In genomic region chr7:130927564-130927963, GRCh38 we compare ENCODE assay signal across 16 cellular contexts.
A peak's percentile ranks its signal among the peaks of the same experiment; 100 is the strongest.
DNase-seq lines count a peak whose midpoint lies in the region; ATAC-seq and TF ChIP-seq lines count a peak whose summit lies in the region.
"Had no signal": no experiment of that assay in that cellular context is flagged by ENCODE, and none has a peak within 500 bp of the region (broad histone marks: within the 10 kb centered on the region; RNA-seq: fewer than 3 reads in every experiment).

No MANE protein-coding gene starts in this region.

- H3K27ac ChIP-seq in naive thymus-derived CD4-positive, alpha-beta T cell (ENCODE audit: low read depth, low read length) = no peak overlapping the region
- no peak overlapping the region for H3K27ac ChIP-seq in neural progenitor cell
- no peak overlapping the region for H3K27ac ChIP-seq in PC-9

- H3K4me3 Mint-ChIP-seq in stimulated activated naive CD8-positive, alpha-beta T cell treated with anti-CD3 and anti-CD28 coated beads, Interleukin-15, Interleukin-2, amounts not matched to agents 100 ng/mL and 50 ng/mL, for 24 hours = no peak overlapping the region
- H3K4me3 Mint-ChIP-seq in naive thymus-derived CD4-positive, alpha-beta T cell = peak overlapping the region in 8 of 10 donors; percentile 36 to 67 (median 48)
- H3K4me3 Mint-ChIP-seq in neural progenitor cell = no peak overlapping the region
- H3K4me3 Mint-ChIP-seq: type B pancreatic cell, WTC11 had no signal

- peaks cover 0 to 9% (median 0%) of the 10 kb centered on the region in 3 experiments for H3K36me3 ChIP-seq in naive thymus-derived CD4-positive, alpha-beta T cell (ENCODE audit: control insufficient read depth in 2 of 3, insufficient read depth in 3 of 3, low read length in 3 of 3)
- H3K36me3 ChIP-seq in neural progenitor cell (no peaks in the 10 kb centered on the region), PC-9 (ENCODE audit: low read depth) (peaks cover 20% of the 10 kb centered on the region; the same call in 1 of the 2 replicates)
- H3K36me3 ChIP-seq: Peyer's patch had no signal

- H3K27ac Mint-ChIP-seq in stimulated activated naive CD8-positive, alpha-beta T cell treated with anti-CD3 and anti-CD28 coated beads, Interleukin-15, Interleukin-2, amounts not matched to agents 100 ng/mL and 50 ng/mL, for 24 hours = peak overlapping the region; percentile 91
- peak overlapping the region; percentile 72 to 81 for H3K27ac Mint-ChIP-seq in activated naive CD4-positive, alpha-beta T cell treated with anti-CD3 and anti-CD28 coated beads, Interleukin-2, amount 50 U/mL, for 72 hours
- H3K27ac Mint-ChIP-seq in naive thymus-derived CD4-positive, alpha-beta T cell = peak overlapping the region; percentile 37 to 88 (median 79)
- H3K27ac Mint-ChIP-seq in neural progenitor cell = no peak overlapping the region
- H3K27ac Mint-ChIP-seq: type B pancreatic cell, WTC11 had no signal

- H3K9me3 Mint-ChIP-seq in stimulated activated naive CD8-positive, alpha-beta T cell treated with anti-CD3 and anti-CD28 coated beads, Interleukin-15, Interleukin-2, amounts not matched to agents 100 ng/mL and 50 ng/mL, for 24 hours = no peaks in the 10 kb centered on the region
- no peaks in the 10 kb centered on the region for H3K9me3 Mint-ChIP-seq in activated naive CD4-positive, alpha-beta T cell treated with anti-CD3 and anti-CD28 coated beads, Interleukin-2, amount 50 U/mL, for 72 hours
- H3K9me3 Mint-ChIP-seq in naive thymus-derived CD4-positive, alpha-beta T cell = peaks cover 0 to 1% (median 0%) of the 10 kb centered on the region in 11 donors
- H3K9me3 Mint-ChIP-seq in neural progenitor cell = no peaks in the 10 kb centered on the region
- H3K9me3 Mint-ChIP-seq: type B pancreatic cell, WTC11 had no signal

- H3K4me3 ChIP-seq in naive thymus-derived CD4-positive, alpha-beta T cell (ENCODE audit: low read length) = no peak overlapping the region
- H3K4me3 ChIP-seq in neural progenitor cell = no peak overlapping the region
- no peak overlapping the region for H3K4me3 ChIP-seq in PC-9
- H3K4me3 ChIP-seq: Peyer's patch had no signal

- H3F3A ChIP-seq in neural progenitor cell (ENCODE audit: low read depth) (no peaks in the 10 kb centered on the region), PC-9 (ENCODE audit: insufficient read depth, low read depth) (peaks cover 43% of the 10 kb centered on the region)

- H4K20me1 ChIP-seq in neural progenitor cell (ENCODE audit: low read depth) = no peaks in the 10 kb centered on the region
- no peaks in the 10 kb centered on the region for H4K20me1 ChIP-seq in PC-9 (ENCODE audit: insufficient read depth)

- POLR2A ChIA-PET in naive thymus-derived CD4-positive, alpha-beta T cell (lab: Charles Lee) = interaction anchor here (1.2 kb wide), 1 partner anchor 34 kb away, joined by 3 read pairs; no protein-coding TSS in a partner anchor
- POLR2A ChIA-PET in PC-9 (lab: Charles Lee; ENCODE audit: unreplicated experiment) = no interaction called here

- H3K79me2 ChIP-seq in neural progenitor cell (ENCODE audit: low read depth) = no peaks in the 10 kb centered on the region
- peaks cover 78% of the 10 kb centered on the region for H3K79me2 ChIP-seq in PC-9 (ENCODE audit: low read depth)

- no peak overlapping the region for H3K9ac ChIP-seq in neural progenitor cell

- no peaks in the 10 kb centered on the region for H3K9me2 ChIP-seq in PC-9 (ENCODE audit: insufficient read depth)

- peaks cover 40 to 56% of the 10 kb centered on the region in 2 donors for H3K4me1 ChIP-seq in naive thymus-derived CD4-positive, alpha-beta T cell (ENCODE audit: control insufficient read depth in 2 of 2, insufficient read depth in 2 of 2, low read length in 2 of 2)
- H3K4me1 ChIP-seq in neural progenitor cell (peaks cover 4% of the 10 kb centered on the region), PC-9 (replicated peaks; ENCODE audit: insufficient read depth) (peaks cover 25% of the 10 kb centered on the region)

- H3K27me3 Mint-ChIP-seq in stimulated activated naive CD8-positive, alpha-beta T cell treated with anti-CD3 and anti-CD28 coated beads, Interleukin-15, Interleukin-2, amounts not matched to agents 100 ng/mL and 50 ng/mL, for 24 hours = no peaks in the 10 kb centered on the region
- no peaks in the 10 kb centered on the region for H3K27me3 Mint-ChIP-seq in naive thymus-derived CD4-positive, alpha-beta T cell
- H3K27me3 Mint-ChIP-seq in neural progenitor cell (ENCODE audit: insufficient read depth, low read depth) = peaks cover 13% of the 10 kb centered on the region
- H3K27me3 Mint-ChIP-seq: type B pancreatic cell had no signal

- intact Hi-C loops in naive thymus-derived CD4-positive, alpha-beta T cell (cut with micrococcal nuclease) = loop anchor here in 1 of 2 donors (2.0 kb wide), 1 partner anchor 15 kb away; no protein-coding TSS in a partner anchor
- intact Hi-C loops in PC-9 (cut with micrococcal nuclease; ENCODE audit: unreplicated experiment) = no loop called here

- CTCF ChIA-PET in naive thymus-derived CD4-positive, alpha-beta T cell (lab: Charles Lee) = no interaction called here
- CTCF ChIA-PET in PC-9 (lab: Charles Lee) = no interaction called here

- H3K9me3 ChIP-seq in naive thymus-derived CD4-positive, alpha-beta T cell (ENCODE audit: control insufficient read depth in 2 of 3, low read length in 3 of 3) = no peaks in the 10 kb centered on the region
- H3K9me3 ChIP-seq in neural progenitor cell (ENCODE audit: low read depth) = no peaks in the 10 kb centered on the region
- no peaks in the 10 kb centered on the region for H3K9me3 ChIP-seq in PC-9 (ENCODE audit: insufficient read depth, low read depth)
- H3K9me3 ChIP-seq: Peyer's patch had no signal

- peaks cover 93% of the 10 kb centered on the region for H3K4me1 Mint-ChIP-seq in stimulated activated naive CD8-positive, alpha-beta T cell treated with anti-CD3 and anti-CD28 coated beads, Interleukin-15, Interleukin-2, amounts not matched to agents 100 ng/mL and 50 ng/mL, for 24 hours (ENCODE audit: low read depth)
- peaks cover 70 to 98% (median 88%) of the 10 kb centered on the region in 7 donors for H3K4me1 Mint-ChIP-seq in naive thymus-derived CD4-positive, alpha-beta T cell
- peaks cover 28% of the 10 kb centered on the region for H3K4me1 Mint-ChIP-seq in neural progenitor cell

- H2AFZ ChIP-seq in neural progenitor cell (replicated peaks) = no peak overlapping the region
- H2AFZ ChIP-seq in PC-9 = no peak overlapping the region

- DNase-seq in stimulated activated naive CD8-positive, alpha-beta T cell treated with anti-CD3 and anti-CD28 coated beads, Interleukin-15, Interleukin-2, amounts not matched to agents 100 U/mL and 50 U/mL, for 24 hours = no peak
- DNase-seq in activated naive CD4-positive, alpha-beta T cell treated with anti-CD3 and anti-CD28 coated beads, Interleukin-2, amount 50 U/mL, for 72 hours (ENCODE audit: low spot score in 2 of 2) = no peak
- no peak for DNase-seq in naive thymus-derived CD4-positive, alpha-beta T cell
- DNase-seq in neural progenitor cell (ENCODE audit: low spot score) (no peak), midbrain (lab: John Stamatoyannopoulos, UW) (no peak), PC-9 (no peak)
- DNase-seq: left ventricle myocardium superior; NCI-H187; NCI-H526 treated with DMSO at 0.1 percent for 48 hours; right cardiac atrium; stimulated activated CD4-positive, alpha-beta T cell treated with anti-CD3 and anti-CD28 coated beads, Interleukin-1b, Interleukin-23, amount 100 ng/mL, for 48 hours had no signal

- H3K4me2 ChIP-seq in neural progenitor cell (no peak overlapping the region), PC-9 (no peak overlapping the region)

- no peak for TF ChIP-seq CTCF in neural progenitor cell (IDR thresholded peaks at IDR 0.05)
- TF ChIP-seq CTCF in PC-9 (conservative IDR thresholded peaks at IDR 0.05) = no peak

- ATAC-seq in stimulated activated naive CD8-positive, alpha-beta T cell treated with anti-CD3 and anti-CD28 coated beads, Interleukin-15, Interleukin-2, amounts not matched to agents 100 U/mL and 50 U/mL, for 24 hours = no peak
- ATAC-seq in activated naive CD4-positive, alpha-beta T cell treated with anti-CD3 and anti-CD28 coated beads, Interleukin-2, amount 50 U/mL, for 72 hours = no peak
- no peak for ATAC-seq in naive thymus-derived CD4-positive, alpha-beta T cell
- no peak for ATAC-seq in HG03565 (IDR thresholded peaks at IDR 0.05; ENCODE audit: unreplicated experiment)
- ATAC-seq: left ventricle myocardium superior, WTC11 had no signal

- peaks cover 87% of the 10 kb centered on the region for H3K36me3 Mint-ChIP-seq in stimulated activated naive CD8-positive, alpha-beta T cell treated with anti-CD3 and anti-CD28 coated beads, Interleukin-15, Interleukin-2, amounts not matched to agents 100 ng/mL and 50 ng/mL, for 24 hours (ENCODE audit: low read depth)
- H3K36me3 Mint-ChIP-seq in activated naive CD4-positive, alpha-beta T cell treated with anti-CD3 and anti-CD28 coated beads, Interleukin-2, amount 50 U/mL, for 72 hours = peaks cover 4 to 65% of the 10 kb centered on the region in 2 donors
- H3K36me3 Mint-ChIP-seq in naive thymus-derived CD4-positive, alpha-beta T cell = peaks cover 0 to 22% (median 18%) of the 10 kb centered on the region in 5 donors
- no peaks in the 10 kb centered on the region for H3K36me3 Mint-ChIP-seq in neural progenitor cell
- H3K36me3 Mint-ChIP-seq: type B pancreatic cell, WTC11 had no signal

- H3K27me3 ChIP-seq in naive thymus-derived CD4-positive, alpha-beta T cell (ENCODE audit: control insufficient read depth in 2 of 2, insufficient read depth in 2 of 2, low read length in 2 of 2) = no peaks in the 10 kb centered on the region
- H3K27me3 ChIP-seq in neural progenitor cell (no peaks in the 10 kb centered on the region), PC-9 (ENCODE audit: insufficient read depth, low read depth) (no peaks in the 10 kb centered on the region)
- H3K27me3 ChIP-seq: Peyer's patch had no signal

- BruUV-seq in PC-9 (replicated peaks; lab: Mats Ljungman, UMichigan) = no TSS peak

Comparison
In these comparisons a context has a peak if more than half of its experiments do, and no peak if none do; other contexts are left out.
1. H3K4me3 Mint-ChIP-seq: peak in naive thymus-derived CD4-positive, alpha-beta T cell (8 of 10); none in stimulated activated naive CD8-positive, alpha-beta T cell treated with anti-CD3 and anti-CD28 coated beads, Interleukin-15, Interleukin-2, amounts not matched to agents 100 ng/mL and 50 ng/mL, for 24 hours (single experiment) and neural progenitor cell (single experiment).